ENCODE assay signal across 9 cellular contexts in genomic region chr16:84735846-84736586, GRCh38. TPM values are rescaled to one million over a fixed set of nuclear protein-coding genes. Genes with fewer than 3 reads are reported as not detected.
A peak's percentile ranks its signal among the peaks of the same experiment; 100 is the strongest.
DNase-seq lines count a peak whose midpoint lies in the region; ATAC-seq and TF ChIP-seq lines count a peak whose summit lies in the region.
"Had no signal": no experiment of that assay in that cellular context is flagged by ENCODE, and none has a peak within 500 bp of the region (broad histone marks: within the 10 kb centered on the region; RNA-seq: fewer than 3 reads in every experiment).

No MANE protein-coding gene starts in this region.

- H3K27me3 ChIP-seq in heart left ventricle: no peaks in the 10 kb centered on the region
- H3K27me3 ChIP-seq in right atrium auricular region: no peaks in the 10 kb centered on the region
- no peaks in the 10 kb centered on the region for H3K27me3 ChIP-seq in duodenal mucosa (ENCODE audit: control insufficient read depth in 1 of 2, insufficient read depth in 2 of 2, low read length in 2 of 2)
- no peaks in the 10 kb centered on the region for H3K27me3 ChIP-seq in stomach
- H3K27me3 ChIP-seq in sigmoid colon: no peaks in the 10 kb centered on the region

- H3K4me3 ChIP-seq in heart left ventricle (no peak overlapping the region), right atrium auricular region (no peak overlapping the region), duodenal mucosa (ENCODE audit: low read depth in 1 of 2, low read length in 2 of 2) (peak overlapping the region in 1 of 2 donors; percentile 5), stomach (no peak overlapping the region), sigmoid colon (no peak overlapping the region)

- no peaks in the 10 kb centered on the region for H3K9me3 ChIP-seq in heart left ventricle
- H3K9me3 ChIP-seq in right atrium auricular region: no peaks in the 10 kb centered on the region
- H3K9me3 ChIP-seq in duodenal mucosa (ENCODE audit: control insufficient read depth in 1 of 2, low read length in 2 of 2): no peaks in the 10 kb centered on the region
- H3K9me3 ChIP-seq in stomach: no peaks in the 10 kb centered on the region
- no peaks in the 10 kb centered on the region for H3K9me3 ChIP-seq in sigmoid colon

- H3K9ac ChIP-seq in duodenal mucosa (ENCODE audit: low read depth in 1 of 2, low read length in 2 of 2): peak overlapping the region in 1 of 2 donors; percentile 28

- TF ChIP-seq CTCF in heart left ventricle (IDR thresholded peaks at IDR 0.05) (peak in 5 of 12 donors; percentile 7 to 35 (median 20)), right atrium auricular region (IDR thresholded peaks at IDR 0.05) (peak in 1 of 2 donors; percentile 33), stomach (IDR thresholded peaks at IDR 0.05) (no peak), sigmoid colon (IDR thresholded peaks at IDR 0.05) (no peak)

- peak; percentile 40 to 79 (median 52) for DNase-seq in heart left ventricle
- DNase-seq in right atrium auricular region (ENCODE audit: low spot score): no peak
- peak in 3 of 5 experiments; percentile 25 to 41 (median 38) for DNase-seq in T-helper 2 cell
- DNase-seq in stomach: peak; percentile 68
- no peak for DNase-seq in sigmoid colon
- DNase-seq: naive B cell had no signal

- ATAC-seq in heart left ventricle (peak in 2 of 4 donors; percentile 28), HG02763 (IDR thresholded peaks at IDR 0.05; ENCODE audit: unreplicated experiment) (no peak), HG03521 (IDR thresholded peaks at IDR 0.05; ENCODE audit: unreplicated experiment) (no peak)

- H3K36me3 ChIP-seq in heart left ventricle (peaks cover 0 to 29% (median 14%) of the 10 kb centered on the region in 9 donors), right atrium auricular region (no peaks in the 10 kb centered on the region), duodenal mucosa (ENCODE audit: control insufficient read depth in 1 of 2, insufficient read depth in 2 of 2, low read length in 2 of 2) (peaks cover 0 to 6% of the 10 kb centered on the region in 2 donors), stomach (peaks cover 0 to 13% (median 7%) of the 10 kb centered on the region in 4 donors), sigmoid colon (peaks cover 0 to 8% (median 0%) of the 10 kb centered on the region in 4 donors)

- peaks cover 0 to 69% (median 35%) of the 10 kb centered on the region in 12 donors for H3K4me1 ChIP-seq in heart left ventricle
- H3K4me1 ChIP-seq in right atrium auricular region: peaks cover 0 to 58% of the 10 kb centered on the region in 2 donors
- peaks cover 58 to 60% of the 10 kb centered on the region in 2 donors for H3K4me1 ChIP-seq in duodenal mucosa (ENCODE audit: control insufficient read depth in 1 of 2, insufficient read depth in 2 of 2, low read length in 2 of 2)
- peaks cover 64 to 94% (median 78%) of the 10 kb centered on the region in 4 donors for H3K4me1 ChIP-seq in stomach
- H3K4me1 ChIP-seq in sigmoid colon: peaks cover 0 to 81% (median 52%) of the 10 kb centered on the region in 4 donors

- TF ChIP-seq POLR2A in heart left ventricle (IDR thresholded peaks at IDR 0.05) (no peak), stomach (IDR thresholded peaks at IDR 0.05) (no peak), sigmoid colon (IDR thresholded peaks at IDR 0.05) (no peak)

- WGBS in heart left ventricle, 4 donors: 73 to 78% (median 74%) methylated on average over 17 of the region's 17 CpGs
- WGBS in stomach, 5 donors: 22 to 53% (median 33%) methylated on average over 17 of the region's 17 CpGs
- WGBS in sigmoid colon, 2 donors: 14 to 59% methylated on average over 17 of the region's 17 CpGs

- peak overlapping the region in 9 of 12 donors; percentile 20 to 72 (median 47) for H3K27ac ChIP-seq in heart left ventricle
- peak overlapping the region in 1 of 2 donors; percentile 65 for H3K27ac ChIP-seq in right atrium auricular region
- H3K27ac ChIP-seq in duodenal mucosa (ENCODE audit: low read depth, low read length): peak overlapping the region; percentile 57
- peak overlapping the region; percentile 2 to 62 (median 32) for H3K27ac ChIP-seq in stomach
- H3K27ac ChIP-seq in sigmoid colon: peak overlapping the region in 1 of 4 donors; percentile 57

- no peak for TF ChIP-seq EP300 in stomach (IDR thresholded peaks at IDR 0.05)
- TF ChIP-seq EP300 in sigmoid colon (IDR thresholded peaks at IDR 0.05): no peak

- intact Hi-C loops in heart left ventricle (cut with DNase I) (loop anchor here in 3 of 10 donors (5.0 kb wide), 2 partner anchors 114 to 229 kb away; no protein-coding TSS in a partner anchor), stomach (cut with DNase I; ENCODE audit: low total_unique reads) (no loop called here), sigmoid colon (cut with DNase I) (no loop called here)

RNA-seq across cellular contexts. Expression of gene USP10, which starts 36.2 kb away (rescaled TPM):
- 10 to 100 TPM; 57.3 to 73.5 (median 62.9) TPM for total RNA-seq in heart left ventricle
- 10 to 100 TPM; 17.8 to 46.8 TPM for polyA plus RNA-seq in heart left ventricle
- 10 to 100 TPM; 44.9 to 52.3 TPM for total RNA-seq in right atrium auricular region
- total RNA-seq in stomach: 100 to 1,000 TPM in 1 of 5 donors, 10 to 100 TPM in 4; 37.4 to 183 (median 54.2) TPM
- 10 to 100 TPM; 17.1 to 33.0 (median 22.6) TPM for polyA plus RNA-seq in stomach
- 10 to 100 TPM; 43.9 to 64.3 (median 53.1) TPM for total RNA-seq in sigmoid colon
- polyA plus RNA-seq in sigmoid colon: 10 to 100 TPM; 17.1 to 36.7 (median 31.2) TPM

Comparison
In these comparisons a context has a peak if more than half of its experiments do, and no peak if none do; other contexts are left out.
1. DNase-seq: peak in heart left ventricle (5 of 5), T-helper 2 cell (3 of 5) and stomach (single experiment); none in right atrium auricular region (single experiment) and sigmoid colon (single experiment).